Comparison of ENCODE assay signal across 18 cellular contexts in genomic region chr3:23750573-23751484, GRCh38. TPM values are rescaled to one million over a fixed set of nuclear protein-coding genes. Genes with fewer than 3 reads are reported as not detected.
DNase-seq lines count a peak whose midpoint lies in the region; ATAC-seq, FAIRE-seq and TF ChIP-seq lines count a peak whose summit lies in the region.
"Had no signal": no experiment of that assay in that cellular context is flagged by ENCODE, and none has a peak within 500 bp of the region (broad histone marks: within the 10 kb centered on the region; RNA-seq: fewer than 3 reads in every experiment).

No MANE protein-coding gene starts in this region.

- H3K4me1 Mint-ChIP-seq in astrocyte (ENCODE audit: low read depth, unreplicated experiment) = peaks cover 21% of the 10 kb centered on the region
- peaks cover 37% of the 10 kb centered on the region for H3K4me1 Mint-ChIP-seq in mesothelial cell of epicardium

- peak overlapping the region in 10 of 11 experiments; percentile 13 to 85 (median 58); a peak in 19 of 22 replicates for H3K4me2 ChIP-seq in BLaER1 treated with 17β-estradiol and CSF1 and Interleukin-3, amounts not matched to agents 10 nM and 100 nM
- peak overlapping the region; percentile 36 for H3K4me2 ChIP-seq in astrocyte (ENCODE audit: low read length)

- no peak for TF ChIP-seq EP300 in tibial nerve (IDR thresholded peaks at IDR 0.05)

- no peaks in the 10 kb centered on the region for H3K36me3 ChIP-seq in BLaER1 treated with 17β-estradiol and CSF1 and Interleukin-3, amounts not matched to agents 10 nM and 100 nM
- H3K36me3 ChIP-seq in HEK293 (ENCODE audit: control insufficient read depth in 2 of 2, insufficient read depth in 1 of 2, low read length in 2 of 2) = no peaks in the 10 kb centered on the region
- no peaks in the 10 kb centered on the region for H3K36me3 ChIP-seq in astrocyte (ENCODE audit: insufficient read depth, low read length)
- H3K36me3 ChIP-seq in tibial nerve = no peaks in the 10 kb centered on the region
- H3K36me3 ChIP-seq: gastroesophageal sphincter, Peyer's patch had no signal

- no peaks in the 10 kb centered on the region for H3K36me3 Mint-ChIP-seq in astrocyte (ENCODE audit: low read depth, unreplicated experiment)
- H3K36me3 Mint-ChIP-seq in mesothelial cell of epicardium = no peaks in the 10 kb centered on the region

- no peak overlapping the region for H3K4me3 ChIP-seq in BLaER1 treated with 17β-estradiol and CSF1 and Interleukin-3, amounts not matched to agents 10 nM and 100 nM
- H3K4me3 ChIP-seq in HEK293 (ENCODE audit: low read depth, low read length) (no peak overlapping the region), astrocyte (ENCODE audit: insufficient read depth, low read depth, low read length) (no peak overlapping the region), tibial nerve (no peak overlapping the region)
- H3K4me3 ChIP-seq: gastroesophageal sphincter, Peyer's patch had no signal

- no peaks in the 10 kb centered on the region for H3K27me3 ChIP-seq in BLaER1 treated with 17β-estradiol and CSF1 and Interleukin-3, amounts not matched to agents 10 nM and 100 nM
- H3K27me3 ChIP-seq in astrocyte (ENCODE audit: insufficient read depth, low read length) = no peaks in the 10 kb centered on the region
- H3K27me3 ChIP-seq in tibial nerve = no peaks in the 10 kb centered on the region
- H3K27me3 ChIP-seq: gastroesophageal sphincter, Peyer's patch had no signal

- POLR2A ChIA-PET in HEK293 (lab: Yijun Ruan, JAX) = no interaction called here

- H4K20me1 ChIP-seq in BLaER1 treated with 17β-estradiol and CSF1 and Interleukin-3, amounts not matched to agents 10 nM and 100 nM = no peaks in the 10 kb centered on the region
- H4K20me1 ChIP-seq in astrocyte (ENCODE audit: insufficient read depth, low read length) = no peaks in the 10 kb centered on the region

- H3K4me3 Mint-ChIP-seq in astrocyte (ENCODE audit: unreplicated experiment) (peak overlapping the region; percentile 41), mesothelial cell of epicardium (no peak overlapping the region)
- H3K4me3 Mint-ChIP-seq: activated B cell treated with CpG ODN at 0.5 μM for 24 hours had no signal

- DNase-seq in astrocyte (ENCODE audit: low read depth) = no peak
- no peak for DNase-seq in mesothelial cell of epicardium (ENCODE audit: low spot score in 2 of 2, unreplicated experiment in 2 of 2)
- DNase-seq in tibial nerve (ENCODE audit: low spot score in 2 of 2) = no peak
- DNase-seq in superior temporal gyrus (ENCODE audit: extremely low spot score) = no peak
- DNase-seq: activated B cell treated with CpG ODN at 0.5 μM for 24 hours; activated effector memory CD4-positive, alpha-beta T cell treated with anti-CD3 and anti-CD28 coated beads, Interleukin-2, amount 50 U/mL, for 16 hours; anterior cingulate cortex; Kasumi-1; NCI-H187; NCI-H510A treated with DMSO at 0.1 percent for 48 hours; Peyer's patch; stimulated activated CD4-positive, alpha-beta T cell treated with anti-CD3 and anti-CD28 coated beads, Interleukin-15, amount 100 ng/mL, for 24 hours had no signal

- no peaks in the 10 kb centered on the region for H3K79me2 ChIP-seq in astrocyte (ENCODE audit: insufficient read depth, low read length)

- H2AFZ ChIP-seq in astrocyte (ENCODE audit: low read depth, low read length) = peak overlapping the region; percentile 52

- FAIRE-seq in astrocyte (lab: Jason Lieb, UNC) = no peak

- H3K27ac Mint-ChIP-seq in astrocyte (ENCODE audit: unreplicated experiment) (peak overlapping the region; percentile 42), mesothelial cell of epicardium (peak overlapping the region; percentile 36)
- H3K27ac Mint-ChIP-seq: activated B cell treated with CpG ODN at 0.5 μM for 24 hours had no signal

- TF ChIP-seq POLR2A in tibial nerve (IDR thresholded peaks at IDR 0.05) = no peak

- 52 to 57% methylated on average over 16 of the region's 16 CpGs for WGBS in tibial nerve, 2 donors

- H3K27ac ChIP-seq in BLaER1 treated with 17β-estradiol and CSF1 and Interleukin-3, amounts not matched to agents 10 nM and 100 nM = peak overlapping the region in 8 of 11 experiments; percentile 31 to 97 (median 84); a peak in 12 of 22 replicates
- H3K27ac ChIP-seq in HEK293 (ENCODE audit: extremely low read depth, low read depth, low read length) (no peak overlapping the region), astrocyte (ENCODE audit: low read depth, low read length) (no peak overlapping the region), tibial nerve (no peak overlapping the region)
- H3K27ac ChIP-seq: HL-60, Peyer's patch had no signal

- H3K9me3 Mint-ChIP-seq in astrocyte (ENCODE audit: unreplicated experiment) = no peaks in the 10 kb centered on the region
- H3K9me3 Mint-ChIP-seq in mesothelial cell of epicardium = no peaks in the 10 kb centered on the region
- H3K9me3 Mint-ChIP-seq: activated B cell treated with CpG ODN at 0.5 μM for 24 hours had no signal

- ATAC-seq in GM18907 (IDR thresholded peaks at IDR 0.05; ENCODE audit: unreplicated experiment) (no peak), HG02870 (IDR thresholded peaks at IDR 0.05; ENCODE audit: unreplicated experiment) (no peak)

- peaks cover 0 to 5% (median 0%) of the 10 kb centered on the region in 11 experiments; a peak in 1 of 22 replicates for H3K9me3 ChIP-seq in BLaER1 treated with 17β-estradiol and CSF1 and Interleukin-3, amounts not matched to agents 10 nM and 100 nM (replicated peaks in 1 of 11)
- H3K9me3 ChIP-seq in HEK293 (ENCODE audit: control insufficient read depth, insufficient read depth, low read depth, low read length) (no peaks in the 10 kb centered on the region), astrocyte (ENCODE audit: insufficient read depth, low read depth, low read length) (no peaks in the 10 kb centered on the region), tibial nerve (no peaks in the 10 kb centered on the region)
- H3K9me3 ChIP-seq: gastroesophageal sphincter, Peyer's patch had no signal

- no peak for TF ChIP-seq CTCF in HEK293 (tag by site-specific recombination; IDR thresholded peaks at IDR 0.05)
- no peak for TF ChIP-seq CTCF in astrocyte (IDR thresholded peaks at IDR 0.05; ENCODE audit: insufficient read depth, low read depth, low read length)
- no peak for TF ChIP-seq CTCF in mesothelial cell of epicardium (IDR thresholded peaks at IDR 0.05; ENCODE audit: unreplicated experiment)
- TF ChIP-seq CTCF in tibial nerve (IDR thresholded peaks at IDR 0.05) = no peak

- peak overlapping the region in 1 of 11 experiments; percentile 4; a peak in 1 of 22 replicates for H3K9ac ChIP-seq in BLaER1 treated with 17β-estradiol and CSF1 and Interleukin-3, amounts not matched to agents 10 nM and 100 nM
- H3K9ac ChIP-seq in astrocyte (ENCODE audit: low read length) = no peak overlapping the region

- H3K27me3 Mint-ChIP-seq in astrocyte (ENCODE audit: low read depth, unreplicated experiment) (peaks cover 2% of the 10 kb centered on the region), mesothelial cell of epicardium (ENCODE audit: low read depth) (no peaks in the 10 kb centered on the region)
- H3K27me3 Mint-ChIP-seq: activated B cell treated with CpG ODN at 0.5 μM for 24 hours had no signal

- CTCF ChIA-PET in HEK293 (lab: Yijun Ruan, JAX) = interaction anchor here (1.5 kb wide), 1 partner anchor 10 kb away, joined by 7 read pairs; no protein-coding TSS in a partner anchor

- peaks cover 18 to 66% (median 62%) of the 10 kb centered on the region in 10 experiments for H3K4me1 ChIP-seq in BLaER1 treated with 17β-estradiol and CSF1 and Interleukin-3, amounts not matched to agents 10 nM and 100 nM
- H3K4me1 ChIP-seq in HEK293 (ENCODE audit: control insufficient read depth, insufficient read depth, low read length) (no peaks in the 10 kb centered on the region), astrocyte (ENCODE audit: insufficient read depth, low read length) (peaks cover 16% of the 10 kb centered on the region), tibial nerve (peaks cover 0 to 11% (median 0%) of the 10 kb centered on the region in 4 donors)
- H3K4me1 ChIP-seq: Peyer's patch had no signal

TF ChIP-seq in HEK293, 187 proteins besides CTCF, POLR2A, EP300 and RAD21 (continues in another document):
- TF ChIP-seq ZSCAN5A (tag by site-specific recombination; IDR thresholded peaks at IDR 0.05) = no peak
- peak; percentile 77 for TF ChIP-seq SP7 (tag by site-specific recombination; IDR thresholded peaks at IDR 0.05)
- no peak for TF ChIP-seq ZNF626 (tag by site-specific recombination; IDR thresholded peaks at IDR 0.05)
- TF ChIP-seq WT1 (tag by site-specific recombination; IDR thresholded peaks at IDR 0.05) = peak; percentile 36; the same call in 1 of the 2 replicates
- no peak for TF ChIP-seq ZEB2 (tag by site-specific recombination; IDR thresholded peaks at IDR 0.05)

RNA-seq across cellular contexts. Expression of gene UBE2E1, which starts 54.9 kb away (rescaled TPM):
- 145 and 150 TPM in 2 replicates for total RNA-seq in astrocyte
- total RNA-seq in mesothelial cell of epicardium = 89.9 to 93.3 TPM (median 90.4 TPM) in 3 replicates
- total RNA-seq in tibial nerve = 100 to 1,000 TPM in 2 of 4 donors, 10 to 100 TPM in 2; 55.1 to 132 (median 99.5) TPM

Comparison
In these comparisons a context has a peak if more than half of its experiments do, and no peak if none do; other contexts are left out.
1. H3K27ac ChIP-seq: peak in BLaER1 treated with 17β-estradiol and CSF1 and Interleukin-3, amounts not matched to agents 10 nM and 100 nM (8 of 11); none in HEK293 (single experiment), astrocyte (single experiment) and tibial nerve (0 of 4).